Comparison of ENCODE assay signal across 8 cellular contexts in the genomic region with DNA sequence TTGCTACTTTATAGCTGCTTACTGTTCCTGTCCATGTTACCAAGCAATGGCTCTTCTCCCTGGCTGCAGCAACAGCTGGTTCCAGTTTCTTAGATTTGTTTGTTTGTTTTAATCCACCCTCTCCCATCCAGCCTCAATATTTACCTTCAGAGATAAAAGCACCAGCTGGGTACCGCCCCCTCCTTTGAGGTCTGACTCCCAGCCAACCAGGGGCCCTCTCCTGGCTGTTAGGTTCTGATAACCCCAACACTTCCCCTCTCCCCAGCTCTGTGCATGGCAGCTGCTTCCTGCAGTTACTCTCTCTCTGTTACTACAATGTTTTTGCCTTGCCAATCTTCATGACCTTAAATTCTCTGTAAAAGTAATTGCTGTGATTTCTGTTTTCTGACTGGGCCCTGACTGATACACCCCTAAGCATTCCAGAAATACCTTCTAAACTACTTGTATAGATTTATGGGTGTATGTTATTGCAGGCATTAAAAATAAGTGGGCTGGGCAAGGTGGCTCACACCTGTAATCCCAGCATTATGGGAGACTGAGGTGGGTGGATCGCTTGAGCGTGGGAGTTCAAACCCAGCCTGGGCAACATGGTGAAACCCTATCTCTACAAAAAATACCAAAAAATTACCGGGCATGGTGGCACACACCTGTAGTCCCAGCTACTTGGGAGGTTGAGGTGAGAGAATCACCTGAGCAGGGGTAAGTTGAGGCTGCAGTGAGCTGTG. TPM values are rescaled to one million over a fixed set of nuclear protein-coding genes. Genes with fewer than 3 reads are reported as not detected.
DNase-seq lines count a peak whose midpoint lies in the region; ATAC-seq lines count a peak whose summit lies in the region.

No MANE protein-coding gene starts in this region.

- CTCF ChIA-PET in activated CD4-positive, alpha-beta T cell treated with anti-CD3 and anti-CD28 coated beads for 36 hours (lab: Charles Lee): interaction anchor here (0.7 kb wide), 3 partner anchors 63 to 299 kb away, joined by 3 to 4 read pairs (median 4); no protein-coding TSS in a partner anchor

- intact Hi-C loops in activated CD4-positive, alpha-beta T cell treated with anti-CD3 and anti-CD28 coated beads for 36 hours (cut with DNase I, micrococcal nuclease): loop anchor here in 1 of 2 experiments (5.0 kb wide), 2 partner anchors 106 to 121 kb away; no protein-coding TSS in a partner anchor

- POLR2A ChIA-PET in activated CD4-positive, alpha-beta T cell treated with anti-CD3 and anti-CD28 coated beads for 36 hours (lab: Charles Lee): no interaction called here

- H3K4me1 Mint-ChIP-seq in activated CD4-positive, alpha-beta T cell treated with anti-CD3 and anti-CD28 coated beads for 36 hours: peaks cover 26% of the 10 kb centered on the region
- H3K4me1 Mint-ChIP-seq in naive B cell: peaks cover 20 to 37% (median 27%) of the 10 kb centered on the region in 3 donors
- H3K4me1 Mint-ChIP-seq in activated naive CD8-positive, alpha-beta T cell treated with anti-CD3 and anti-CD28 coated beads for 36 hours: peaks cover 19% of the 10 kb centered on the region

- H3K4me1 ChIP-seq in adipocyte (ENCODE audit: control insufficient read depth, insufficient read depth, low read length): peaks cover 47% of the 10 kb centered on the region

- no peaks in the 10 kb centered on the region for H3K36me3 ChIP-seq in adipocyte (ENCODE audit: control insufficient read depth, insufficient read depth, low read length, severe bottlenecking)

- DNase-seq in activated CD4-positive, alpha-beta T cell treated with anti-CD3 and anti-CD28 coated beads for 36 hours: peak; percentile 47
- no peak for DNase-seq in activated CD4-positive, alpha-beta T cell treated with anti-CD3 and anti-CD28 coated beads for 48 hours
- DNase-seq in NCI-H69 (lab: John Stamatoyannopoulos, UW) (peak; percentile 98), adipocyte (ENCODE audit: low read depth) (peak; percentile 57), naive B cell (peak; percentile 66)
- DNase-seq in activated naive CD8-positive, alpha-beta T cell treated with anti-CD3 and anti-CD28 coated beads for 36 hours: no peak
- DNase-seq in activated T-cell treated with anti-CD3 and anti-CD28 coated beads, Interleukin-2, amount 50 U/mL, for 1 hour: no peak

- H3K4me3 ChIP-seq in adipocyte (ENCODE audit: low read length): no peak overlapping the region

- no peaks in the 10 kb centered on the region for H3K9me3 Mint-ChIP-seq in activated CD4-positive, alpha-beta T cell treated with anti-CD3 and anti-CD28 coated beads for 36 hours (ENCODE audit: low read depth)
- H3K9me3 Mint-ChIP-seq in naive B cell: peaks cover 0 to 1% (median 0%) of the 10 kb centered on the region in 7 donors
- peaks cover 7% of the 10 kb centered on the region for H3K9me3 Mint-ChIP-seq in activated naive CD8-positive, alpha-beta T cell treated with anti-CD3 and anti-CD28 coated beads for 36 hours

- H3K27me3 Mint-ChIP-seq in activated CD4-positive, alpha-beta T cell treated with anti-CD3 and anti-CD28 coated beads for 36 hours: no peaks in the 10 kb centered on the region
- no peaks in the 10 kb centered on the region for H3K27me3 Mint-ChIP-seq in naive B cell
- H3K27me3 Mint-ChIP-seq in activated naive CD8-positive, alpha-beta T cell treated with anti-CD3 and anti-CD28 coated beads for 36 hours: peaks cover 4% of the 10 kb centered on the region

- H3K9ac ChIP-seq in adipocyte (ENCODE audit: low read length): no peak overlapping the region

- no peak overlapping the region for H3K27ac Mint-ChIP-seq in activated CD4-positive, alpha-beta T cell treated with anti-CD3 and anti-CD28 coated beads for 36 hours
- peak overlapping the region in 3 of 6 donors; percentile 22 to 91 (median 70) for H3K27ac Mint-ChIP-seq in naive B cell
- H3K27ac Mint-ChIP-seq in activated naive CD8-positive, alpha-beta T cell treated with anti-CD3 and anti-CD28 coated beads for 36 hours: no peak overlapping the region

- peaks cover 3% of the 10 kb centered on the region for H3K36me3 Mint-ChIP-seq in activated CD4-positive, alpha-beta T cell treated with anti-CD3 and anti-CD28 coated beads for 36 hours (ENCODE audit: low read depth)
- H3K36me3 Mint-ChIP-seq in naive B cell: no peaks in the 10 kb centered on the region
- H3K36me3 Mint-ChIP-seq in activated naive CD8-positive, alpha-beta T cell treated with anti-CD3 and anti-CD28 coated beads for 36 hours: peaks cover 3% of the 10 kb centered on the region

- H3K9me3 ChIP-seq in adipocyte (ENCODE audit: control insufficient read depth, low read length): no peaks in the 10 kb centered on the region

- H3K27me3 ChIP-seq in adipocyte (replicated peaks; ENCODE audit: control insufficient read depth, insufficient read depth, low read length): no peaks in the 10 kb centered on the region

- no peak for ATAC-seq in activated CD4-positive, alpha-beta T cell treated with anti-CD3 and anti-CD28 coated beads for 36 hours
- ATAC-seq in HG03442 (IDR thresholded peaks at IDR 0.05; ENCODE audit: unreplicated experiment) (peak; percentile 32), naive B cell (ENCODE audit: low read depth in 2 of 2) (peak; percentile 58 to 59)

- no peak overlapping the region for H3K4me3 Mint-ChIP-seq in activated CD4-positive, alpha-beta T cell treated with anti-CD3 and anti-CD28 coated beads for 36 hours
- H3K4me3 Mint-ChIP-seq in naive B cell: peak overlapping the region in 4 of 8 donors; percentile 22 to 64 (median 32)
- H3K4me3 Mint-ChIP-seq in activated naive CD8-positive, alpha-beta T cell treated with anti-CD3 and anti-CD28 coated beads for 36 hours: no peak overlapping the region

RNA-seq across cellular contexts. Expression of a gene that starts 2.6 kb away (rescaled TPM):
- 1 to 10 TPM; 4.2 to 4.6 TPM for total RNA-seq in activated CD4-positive, alpha-beta T cell treated with anti-CD3 and anti-CD28 coated beads for 36 hours
- polyA plus RNA-seq in naive B cell (ENCODE audit: low read depth in 6 of 6): 100 to 1,000 TPM in 1 of 6 donors, 10 to 100 TPM in 5; 60.2 to 135 (median 78.5) TPM
- 1 to 10 TPM; 4.3 to 5.4 TPM for total RNA-seq in activated naive CD8-positive, alpha-beta T cell treated with anti-CD3 and anti-CD28 coated beads for 36 hours

Comparison
In these comparisons a context has a peak if more than half of its experiments do, and no peak if none do; other contexts are left out.
1. DNase-seq: peak in activated CD4-positive, alpha-beta T cell treated with anti-CD3 and anti-CD28 coated beads for 36 hours (single experiment), NCI-H69 (single experiment), adipocyte (single experiment) and naive B cell (single experiment); none in activated CD4-positive, alpha-beta T cell treated with anti-CD3 and anti-CD28 coated beads for 48 hours (single experiment), activated naive CD8-positive, alpha-beta T cell treated with anti-CD3 and anti-CD28 coated beads for 36 hours (single experiment) and activated T-cell treated with anti-CD3 and anti-CD28 coated beads, Interleukin-2, amount 50 U/mL, for 1 hour (single experiment).